Comparison of ENCODE assay signal across 7 cellular contexts in genomic region chr3:138686771-138687221, GRCh38.
DNase-seq lines count a peak whose midpoint lies in the region; ATAC-seq and TF ChIP-seq lines count a peak whose summit lies in the region.

No MANE protein-coding gene starts in this region.

- in situ Hi-C loops in astrocyte of the spinal cord (cut with HindIII; ENCODE audit: low sequenced_read_pairs), result no loop called here

- peaks cover 79% of the 10 kb centered on the region for H3K36me3 Mint-ChIP-seq in CD4-positive, alpha-beta T cell (ENCODE audit: low read depth)

- intact Hi-C loops in CD4-positive, alpha-beta T cell (cut with DNase I, micrococcal nuclease), result no loop called here

- DNase-seq in GM12864 (ENCODE audit: low read depth), result peak; percentile 83
- DNase-seq in astrocyte of the spinal cord (ENCODE audit: low read depth, low spot score), result peak; percentile 91
- peak; percentile 88 for DNase-seq in skeletal muscle cell (ENCODE audit: low read depth)
- no peak for DNase-seq in CD4-positive, alpha-beta T cell
- DNase-seq in stimulated activated CD4-positive, alpha-beta T cell treated with anti-CD3 and anti-CD28 coated beads, Interleukin-4, amount 100 ng/mL, for 4 hours, result no peak

- ATAC-seq in GM21390 (IDR thresholded peaks at IDR 0.05; ENCODE audit: unreplicated experiment) (peak; percentile 97), HG03571 (IDR thresholded peaks at IDR 0.05; ENCODE audit: unreplicated experiment) (peak; percentile 99)
- ATAC-seq in CD4-positive, alpha-beta T cell (ENCODE audit: poor library complexity), result no peak

- no peaks in the 10 kb centered on the region for H3K4me1 Mint-ChIP-seq in CD4-positive, alpha-beta T cell (ENCODE audit: low read depth)

- no peaks in the 10 kb centered on the region for H3K9me3 Mint-ChIP-seq in CD4-positive, alpha-beta T cell

- TF ChIP-seq CTCF in GM12864 (IDR thresholded peaks at IDR 0.05; ENCODE audit: low read depth, low read length, missing control alignments) (no peak), astrocyte of the spinal cord (IDR thresholded peaks at IDR 0.05; ENCODE audit: low read depth, low read length) (no peak)
- TF ChIP-seq CTCF in CD4-positive, alpha-beta T cell (IDR thresholded peaks at IDR 0.05), result no peak

- POLR2A ChIA-PET in CD4-positive, alpha-beta T cell (lab: Charles Lee), result no interaction called here

- H3K4me3 ChIP-seq in GM12864 (ENCODE audit: low read depth, low read length) (no peak overlapping the region), astrocyte of the spinal cord (ENCODE audit: low read depth, low read length) (no peak overlapping the region), skeletal muscle cell (ENCODE audit: low read depth, low read length) (no peak overlapping the region)

- H3K27me3 ChIP-seq in CD4-positive, alpha-beta T cell (ENCODE audit: control insufficient read depth, insufficient read depth, low read length), result no peaks in the 10 kb centered on the region

- H3K27ac Mint-ChIP-seq in CD4-positive, alpha-beta T cell, result no peak overlapping the region

- H3K4me3 Mint-ChIP-seq in CD4-positive, alpha-beta T cell, result no peak overlapping the region

- H3K27me3 Mint-ChIP-seq in CD4-positive, alpha-beta T cell, result no peaks in the 10 kb centered on the region

- no peak overlapping the region for H3K27ac ChIP-seq in CD4-positive, alpha-beta T cell (ENCODE audit: low read depth, low read length)

- CTCF ChIA-PET in CD4-positive, alpha-beta T cell (lab: Charles Lee), result interaction anchor here (2.2 to 4.3 kb wide), 3 partner anchors 8 to 229 kb away, joined by 6 to 22 read pairs (median 6); no protein-coding TSS in a partner anchor

- no peaks in the 10 kb centered on the region for H3K9me3 ChIP-seq in CD4-positive, alpha-beta T cell (ENCODE audit: control insufficient read depth, low read length)

Comparison
In these comparisons a context has a peak if more than half of its experiments do, and no peak if none do; other contexts are left out.
1. DNase-seq: peak in GM12864 (single experiment), astrocyte of the spinal cord (single experiment) and skeletal muscle cell (single experiment); none in CD4-positive, alpha-beta T cell (0 of 10) and stimulated activated CD4-positive, alpha-beta T cell treated with anti-CD3 and anti-CD28 coated beads, Interleukin-4, amount 100 ng/mL, for 4 hours (0 of 2).